Comparison of ENCODE assay signal across 26 cellular contexts in the genomic region with DNA sequence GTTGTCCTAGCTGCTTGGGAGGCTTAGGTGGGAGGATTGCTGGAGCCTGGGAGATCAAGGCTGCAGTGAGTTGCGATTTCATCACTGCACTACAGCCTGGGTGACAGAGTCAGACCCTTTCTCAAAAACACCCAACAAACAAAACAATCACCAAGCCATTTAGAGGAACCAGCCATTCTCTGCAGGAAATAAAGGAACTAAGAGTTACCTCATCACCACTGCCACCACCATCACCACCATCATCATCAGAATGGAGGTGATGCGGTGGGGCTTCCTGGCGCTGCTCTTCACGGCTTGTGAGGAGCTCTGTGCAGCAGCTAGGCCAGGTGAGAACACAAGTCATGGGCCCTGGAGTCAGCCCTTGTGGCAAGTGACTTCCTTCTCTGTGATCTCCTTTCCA. TPM values are rescaled to one million over a fixed set of nuclear protein-coding genes. Genes with fewer than 3 reads are reported as not detected.
DNase-seq lines count a peak whose midpoint lies in the region; ATAC-seq and TF ChIP-seq lines count a peak whose summit lies in the region.
"Had no signal": no experiment of that assay in that cellular context is flagged by ENCODE, and none has a peak within 500 bp of the region (broad histone marks: within the 10 kb centered on the region; RNA-seq: fewer than 3 reads in every experiment).

No MANE protein-coding gene starts in this region.

- H2BK20ac ChIP-seq in H9 (ENCODE audit: low read depth, low read length, poor library complexity, severe bottlenecking), result no peak overlapping the region

- no CpG with 5 or more reads among the region's 4 CpGs for WGBS in H9 (ENCODE audit: extremely low coverage, insufficient read length, low lambda C conversion rate)
- WGBS in right lobe of liver (ENCODE audit: insufficient coverage, low coverage, low lambda C conversion rate, missing lambda C conversion rate), result 89% methylated on average over 1 of the region's 4 CpGs
- WGBS in smooth muscle cell (ENCODE audit: low lambda C conversion rate), result 78% methylated on average over 4 of the region's 4 CpGs

- H2BK5ac ChIP-seq in H9 (ENCODE audit: insufficient read length, low read length), result no peak overlapping the region

- H3K14ac ChIP-seq in H9 (ENCODE audit: insufficient read depth, low read length), result no peak overlapping the region; the same call in 1 of the 2 replicates

- no peak overlapping the region for H3K4ac ChIP-seq in H9 (ENCODE audit: low read depth, low read length)

- H3K4me1 Mint-ChIP-seq in naive B cell, result no peaks in the 10 kb centered on the region
- peaks cover 3 to 6% of the 10 kb centered on the region in 2 experiments for H3K4me1 Mint-ChIP-seq in H9
- H3K4me1 Mint-ChIP-seq: activated B cell treated with CpG ODN at 0.5 μM for 24 hours had no signal

- intact Hi-C loops in right lobe of liver (cut with DNase I), result loop anchor here in 1 of 2 donors (10.0 kb wide), 1 partner anchor 78 kb away; no protein-coding TSS in a partner anchor

- H3K4me1 ChIP-seq in H9 (ENCODE audit: insufficient read depth, low read length) (no peaks in the 10 kb centered on the region; the same call in 1 of the 2 replicates), right lobe of liver (no peaks in the 10 kb centered on the region), smooth muscle cell (ENCODE audit: low read depth) (peaks cover 4% of the 10 kb centered on the region)
- H3K4me1 ChIP-seq: colonic mucosa, prostate gland had no signal

- H4K20me1 ChIP-seq in H9 (ENCODE audit: control insufficient read depth, insufficient read depth, insufficient read length) (no peaks in the 10 kb centered on the region), smooth muscle cell (ENCODE audit: low read depth) (no peaks in the 10 kb centered on the region)

- H3K4me3 ChIP-seq in right lobe of liver (no peak overlapping the region), smooth muscle cell (no peak overlapping the region)
- H3K4me3 ChIP-seq: colonic mucosa, prostate gland, SJSA1 had no signal

- TF ChIP-seq POLR2A in right lobe of liver (IDR thresholded peaks at IDR 0.05), result no peak

- H3K4me2 ChIP-seq in H9 (ENCODE audit: insufficient read depth, insufficient read length, low read length), result no peak overlapping the region
- H3K4me2 ChIP-seq in smooth muscle cell, result no peak overlapping the region

- H4K8ac ChIP-seq in H9 (replicated peaks; ENCODE audit: insufficient read length, low read depth, low read length), result no peak overlapping the region

- H2BK120ac ChIP-seq in H9 (ENCODE audit: low read depth, low read length, poor library complexity, severe bottlenecking), result no peak overlapping the region

- no peak overlapping the region for H4K91ac ChIP-seq in H9 (ENCODE audit: insufficient read length, low read depth, low read length)

- H3K27ac Mint-ChIP-seq in naive B cell (peak overlapping the region in 2 of 6 donors; percentile 28 to 33), H9 (no peak overlapping the region)
- H3K27ac Mint-ChIP-seq: activated B cell treated with CpG ODN at 0.5 μM for 24 hours had no signal

- H3K79me2 ChIP-seq in H9 (ENCODE audit: insufficient read depth, low read length), result no peaks in the 10 kb centered on the region
- no peaks in the 10 kb centered on the region for H3K79me2 ChIP-seq in smooth muscle cell (ENCODE audit: low read depth)

- no peak overlapping the region for H3K18ac ChIP-seq in H9 (ENCODE audit: insufficient read length, low read depth, low read length)

- no peak overlapping the region for H3K9ac ChIP-seq in H9 (ENCODE audit: extremely low read depth, insufficient read length, low read length)
- H3K9ac ChIP-seq in smooth muscle cell (ENCODE audit: low read depth), result no peak overlapping the region

- no peak overlapping the region for H3T11ph ChIP-seq in H9 (ENCODE audit: low read length)

- H3K23me2 ChIP-seq in H9 (ENCODE audit: insufficient read length, low read depth, low read length, poor library complexity, severe bottlenecking), result no peaks in the 10 kb centered on the region

- H3K56ac ChIP-seq in H9 (ENCODE audit: insufficient read length, low read depth, low read length), result no peak overlapping the region

- H3K9me3 Mint-ChIP-seq in naive B cell (no peaks in the 10 kb centered on the region), H9 (no peaks in the 10 kb centered on the region)
- H3K9me3 Mint-ChIP-seq: activated B cell treated with CpG ODN at 0.5 μM for 24 hours had no signal

- H3K27me3 ChIP-seq in H9 (ENCODE audit: insufficient read depth, low read length) (no peaks in the 10 kb centered on the region), right lobe of liver (no peaks in the 10 kb centered on the region), smooth muscle cell (ENCODE audit: low read depth) (no peaks in the 10 kb centered on the region)
- H3K27me3 ChIP-seq: colonic mucosa, SJSA1 had no signal

- H3K27me3 Mint-ChIP-seq in naive B cell (peaks cover 10 to 30% (median 13%) of the 10 kb centered on the region in 3 donors), H9 (ENCODE audit: low read depth) (no peaks in the 10 kb centered on the region; the same call in 1 of the 2 replicates)

- no peak overlapping the region for H3K23ac ChIP-seq in H9 (ENCODE audit: insufficient read length, low read depth, low read length)

- no peak overlapping the region for H3K4me3 Mint-ChIP-seq in naive B cell
- no peak overlapping the region for H3K4me3 Mint-ChIP-seq in H9
- H3K4me3 Mint-ChIP-seq: activated B cell treated with CpG ODN at 0.5 μM for 24 hours had no signal

- no peaks in the 10 kb centered on the region for H3K36me3 Mint-ChIP-seq in naive B cell
- H3K36me3 Mint-ChIP-seq in H9 (ENCODE audit: insufficient read depth in 1 of 3, low read depth in 3 of 3), result no peaks in the 10 kb centered on the region

- H2BK12ac ChIP-seq in H9 (ENCODE audit: insufficient read length, low read depth, low read length), result no peak overlapping the region

- H4K5ac ChIP-seq in H9 (ENCODE audit: insufficient read length, low read depth, low read length), result no peak overlapping the region

- no peak overlapping the region for H2BK15ac ChIP-seq in H9 (ENCODE audit: low read depth, low read length)

- no peaks in the 10 kb centered on the region for H3F3A ChIP-seq in smooth muscle cell (ENCODE audit: low read depth)

- ATAC-seq in naive B cell (ENCODE audit: low read depth in 2 of 2), result peak; percentile 76 to 77
- no peak for ATAC-seq in HG03196 (IDR thresholded peaks at IDR 0.05; ENCODE audit: unreplicated experiment)
- no peak for ATAC-seq in right lobe of liver
- ATAC-seq: left lobe of liver had no signal

- H3K27ac ChIP-seq in H9 (ENCODE audit: insufficient read length, low read depth, low read length), result no peak overlapping the region
- no peak overlapping the region for H3K27ac ChIP-seq in right lobe of liver
- H3K27ac ChIP-seq in smooth muscle cell (ENCODE audit: low read depth), result no peak overlapping the region
- H3K27ac ChIP-seq: 22Rv1, colonic mucosa, prostate gland, SJSA1 had no signal

- no peaks in the 10 kb centered on the region for H3K79me1 ChIP-seq in H9 (ENCODE audit: insufficient read depth, low read depth, low read length, poor library complexity, severe bottlenecking)

- no peaks in the 10 kb centered on the region for H3K36me3 ChIP-seq in right lobe of liver
- no peaks in the 10 kb centered on the region for H3K36me3 ChIP-seq in smooth muscle cell (ENCODE audit: low read depth)
- H3K36me3 ChIP-seq: colonic mucosa, prostate gland, SJSA1 had no signal

- H2AK5ac ChIP-seq in H9 (ENCODE audit: insufficient read length, low read length), result no peak overlapping the region

- no peaks in the 10 kb centered on the region for H3K9me3 ChIP-seq in H9 (ENCODE audit: control insufficient read depth, low read depth, low read length)
- no peaks in the 10 kb centered on the region for H3K9me3 ChIP-seq in right lobe of liver
- no peaks in the 10 kb centered on the region for H3K9me3 ChIP-seq in smooth muscle cell (replicated peaks; ENCODE audit: low read depth)
- H3K9me3 ChIP-seq: Caco-2, colonic mucosa, prostate gland, SJSA1 had no signal

- DNase-seq in NK-92 treated with Interleukin-12 subunit alpha and Interleukin-12 subunit beta, amount 100 ng/mL, for 24 hours (lab: John Stamatoyannopoulos, UW), result peak; percentile 26
- DNase-seq in NK-92 (lab: John Stamatoyannopoulos, UW; ENCODE audit: unreplicated experiment) (no peak), SKM-1 treated with dmso at 0.1 percent for 144 hours (lab: John Stamatoyannopoulos, UW; ENCODE audit: unreplicated experiment) (peak; percentile 93), naive B cell (no peak), H9 (no peak), right lobe of liver (no peak), smooth muscle cell (lab: John Stamatoyannopoulos, UW; ENCODE audit: unreplicated experiment) (no peak)
- DNase-seq: activated B cell treated with CpG ODN at 0.5 μM for 24 hours; activated CD4-positive, alpha-beta T cell treated with anti-CD3 and anti-CD28 coated beads, Interleukin-2, amount 50 U/mL, for 1 hour; activated naive CD4-positive, alpha-beta T cell; Caco-2; colonic mucosa; effector memory CD4-positive, alpha-beta T cell; erythroblast; mesendoderm; NCI-H2029; NCI-H526 treated with DMSO at 0.1 percent for 48 hours; stimulated activated CD4-positive, alpha-beta T cell treated with anti-CD3 and anti-CD28 coated beads, Interleukin-12 subunit alpha, Interleukin-12 subunit beta, amount 100 ng/mL, for 4 hours; stimulated activated CD4-positive, alpha-beta T cell treated with anti-CD3 and anti-CD28 coated beads, Interleukin-2, amount 100 ng/mL, for 48 hours; T-helper 1 cell; trophoblast cell had no signal

- TF ChIP-seq CTCF in H9 (conservative IDR thresholded peaks at IDR 0.05) (no peak), right lobe of liver (IDR thresholded peaks at IDR 0.05) (no peak), smooth muscle cell (IDR thresholded peaks at IDR 0.05; ENCODE audit: borderline replicate concordance, insufficient read depth, poor library complexity, severe bottlenecking) (no peak)

- no peak overlapping the region for H2AFZ ChIP-seq in H9 (ENCODE audit: low read length)
- no peak overlapping the region for H2AFZ ChIP-seq in smooth muscle cell (ENCODE audit: low read depth)

RNA-seq across cellular contexts. Expression of a gene that starts 37.7 kb away (rescaled TPM):
- polyA plus RNA-seq in naive B cell (ENCODE audit: low read depth in 6 of 6) (under 1 TPM; 0.21 to 0.63 (median 0.36) TPM), smooth muscle cell (5.1 and 6.7 TPM in 2 replicates)
- total RNA-seq in H9 (2021) (18.2 and 18.4 TPM in 2 replicates), right lobe of liver (10 to 100 TPM in 3 of 6 experiments, 1 to 10 TPM in 3; 5.8 to 21.7 (median 13.4) TPM), smooth muscle cell (5.0 and 10.1 TPM in 2 replicates)

Comparison
In these comparisons a context has a peak if more than half of its experiments do, and no peak if none do; other contexts are left out.
1. DNase-seq: peak in NK-92 treated with Interleukin-12 subunit alpha and Interleukin-12 subunit beta, amount 100 ng/mL, for 24 hours (single experiment) and SKM-1 treated with dmso at 0.1 percent for 144 hours (single experiment); none in NK-92 (single experiment), naive B cell (single experiment), H9 (single experiment), right lobe of liver (0 of 3) and smooth muscle cell (single experiment).
2. ATAC-seq: peak in naive B cell (2 of 2); none in HG03196 (single experiment) and right lobe of liver (0 of 4).